18 cellular contexts compared by ENCODE assay signal in genomic region chr3:132643366-132643765, GRCh38. TPM values are rescaled to one million over a fixed set of nuclear protein-coding genes. Genes with fewer than 3 reads are reported as not detected.
"Had no signal": no experiment of that assay in that cellular context is flagged by ENCODE, and none has a peak within 500 bp of the region (broad histone marks: within the 10 kb centered on the region; RNA-seq: fewer than 3 reads in every experiment).

No MANE protein-coding gene starts in this region.

- H3K9me3 ChIP-seq: esophagus muscularis mucosa, lower lobe of right lung, prostate gland, sigmoid colon, stomach, thoracic aorta, uterus had no signal

- H3K27ac ChIP-seq: esophagus muscularis mucosa, lower lobe of right lung, prostate gland, sigmoid colon, stomach, thoracic aorta, uterus, VCaP had no signal

- H3K4me3 ChIP-seq: esophagus muscularis mucosa, lower lobe of right lung, prostate gland, sigmoid colon, stomach, thoracic aorta, uterus had no signal

- H3K4me1 Mint-ChIP-seq: brain had no signal

- ATAC-seq: activated CD4-positive, alpha-beta T cell treated with anti-CD3 and anti-CD28 coated beads for 36 hours; lower lobe of right lung had no signal

- H3K9me3 Mint-ChIP-seq: activated CD4-positive, alpha-beta memory T cell treated with anti-CD3 and anti-CD28 coated beads, Interleukin-2, amount 10 ng/mL, durations not matched to agents 7 days and 5 days; activated naive CD4-positive, alpha-beta T cell treated with anti-CD3 and anti-CD28 coated beads for 36 hours; brain; naive B cell had no signal

- H3K27me3 ChIP-seq: esophagus muscularis mucosa, sigmoid colon, stomach, uterus had no signal

- DNase-seq: activated CD4-positive, alpha-beta memory T cell treated with anti-CD3 and anti-CD28 coated beads, Interleukin-2, amount 10 ng/mL, durations not matched to agents 7 days and 5 days; activated CD4-positive, alpha-beta T cell treated with anti-CD3 and anti-CD28 coated beads for 36 hours; activated CD8-positive, alpha-beta memory T cell treated with anti-CD3 and anti-CD28 coated beads, Interleukin-2, amount 50 U/mL, for 48 hours; activated naive CD4-positive, alpha-beta T cell treated with anti-CD3 and anti-CD28 coated beads for 36 hours; amygdala; hypothalamus; kidney glomerular epithelial cell; lower lobe of right lung; naive B cell; sigmoid colon; stimulated activated CD4-positive, alpha-beta T cell treated with anti-CD3 and anti-CD28 coated beads, Interleukin-2, amount 100 ng/mL, for 48 hours; stomach; uterus had no signal

- H3K4me1 ChIP-seq: esophagus muscularis mucosa, lower lobe of right lung, prostate gland, sigmoid colon, stomach, uterus had no signal

- H3K36me3 Mint-ChIP-seq: naive B cell had no signal

- H3K36me3 ChIP-seq: prostate gland, uterus had no signal

- H3K27me3 Mint-ChIP-seq: activated CD4-positive, alpha-beta memory T cell treated with anti-CD3 and anti-CD28 coated beads, Interleukin-2, amount 10 ng/mL, durations not matched to agents 7 days and 5 days; activated CD4-positive, alpha-beta T cell treated with anti-CD3 and anti-CD28 coated beads for 36 hours; brain; naive B cell had no signal

- H3K27ac Mint-ChIP-seq: activated CD4-positive, alpha-beta memory T cell treated with anti-CD3 and anti-CD28 coated beads, Interleukin-2, amount 10 ng/mL, durations not matched to agents 7 days and 5 days; activated CD4-positive, alpha-beta T cell treated with anti-CD3 and anti-CD28 coated beads for 36 hours; activated naive CD4-positive, alpha-beta T cell treated with anti-CD3 and anti-CD28 coated beads for 36 hours had no signal

- H3K4me3 Mint-ChIP-seq: activated CD4-positive, alpha-beta memory T cell treated with anti-CD3 and anti-CD28 coated beads, Interleukin-2, amount 10 ng/mL, durations not matched to agents 7 days and 5 days; activated CD4-positive, alpha-beta T cell treated with anti-CD3 and anti-CD28 coated beads for 36 hours; activated naive CD4-positive, alpha-beta T cell treated with anti-CD3 and anti-CD28 coated beads for 36 hours; brain; naive B cell had no signal

RNA-seq across cellular contexts. Expression of gene ACKR4, which starts 46.3 kb away (rescaled TPM):
- total RNA-seq: activated CD4-positive, alpha-beta memory T cell treated with anti-CD3 and anti-CD28 coated beads, Interleukin-2, amount 10 ng/mL, durations not matched to agents 7 days and 5 days; activated naive CD4-positive, alpha-beta T cell treated with anti-CD3 and anti-CD28 coated beads for 36 hours had no signal
